Comparison of ENCODE assay signal across 14 cellular contexts in genomic region chr3:122619040-122619439, GRCh38. TPM values are rescaled to one million over a fixed set of nuclear protein-coding genes. Genes with fewer than 3 reads are reported as not detected.
DNase-seq lines count a peak whose midpoint lies in the region; ATAC-seq and TF ChIP-seq lines count a peak whose summit lies in the region.
"Had no signal": no experiment of that assay in that cellular context is flagged by ENCODE, and none has a peak within 500 bp of the region (broad histone marks: within the 10 kb centered on the region; RNA-seq: fewer than 3 reads in every experiment).

No MANE protein-coding gene starts in this region.

- H3K27ac Mint-ChIP-seq in stimulated activated naive B cell treated with anti-CD40 and anti-IgM and Interleukin-4, amounts not matched to agents 10 μg/mL and 1 μg/mL and 100 μg/mL, for 72 hours, result peak overlapping the region; percentile 42

- no peaks in the 10 kb centered on the region for H3K27me3 Mint-ChIP-seq in stimulated activated naive B cell treated with anti-CD40 and anti-IgM and Interleukin-4, amounts not matched to agents 10 μg/mL and 1 μg/mL and 100 μg/mL, for 72 hours

- TF ChIP-seq CTCF in fibroblast of mammary gland (conservative IDR thresholded peaks at IDR 0.05; ENCODE audit: control insufficient read depth, insufficient read depth, low read depth, low read length), result no peak

- H3K36me3 Mint-ChIP-seq in stimulated activated naive B cell treated with anti-CD40 and anti-IgM and Interleukin-4, amounts not matched to agents 10 μg/mL and 1 μg/mL and 100 μg/mL, for 72 hours, result peaks cover 40 to 71% of the 10 kb centered on the region in 2 donors

- intact Hi-C loops in cardiac septum (cut with DNase I), result no loop called here

- ATAC-seq in stimulated activated naive B cell treated with anti-CD40 and anti-IgM and Interleukin-4, amounts not matched to agents 10 μg/mL and 1 μg/mL and 100 μg/mL, for 72 hours (replicated peaks), result peak; percentile 19 to 26

- H3K4me3 ChIP-seq in fibroblast of mammary gland (ENCODE audit: control insufficient read depth, low read depth, low read length), result no peak overlapping the region

- no peak overlapping the region for H3K4me3 Mint-ChIP-seq in stimulated activated naive B cell treated with anti-CD40 and anti-IgM and Interleukin-4, amounts not matched to agents 10 μg/mL and 1 μg/mL and 100 μg/mL, for 72 hours

- peaks cover 0 to 5% of the 10 kb centered on the region in 2 donors for H3K9me3 Mint-ChIP-seq in stimulated activated naive B cell treated with anti-CD40 and anti-IgM and Interleukin-4, amounts not matched to agents 10 μg/mL and 1 μg/mL and 100 μg/mL, for 72 hours

- peaks cover 51 to 91% of the 10 kb centered on the region in 2 donors for H3K4me1 Mint-ChIP-seq in stimulated activated naive B cell treated with anti-CD40 and anti-IgM and Interleukin-4, amounts not matched to agents 10 μg/mL and 1 μg/mL and 100 μg/mL, for 72 hours

- peak; percentile 39 for DNase-seq in NOMO-1 treated with DMSO at 0.1 percent for 48 hours (lab: John Stamatoyannopoulos, UW; ENCODE audit: unreplicated experiment)
- DNase-seq in NOMO-1 treated with dmso at 0.1 percent for 144 hours (lab: John Stamatoyannopoulos, UW; ENCODE audit: unreplicated experiment), result no peak
- DNase-seq in LHCN-M2 (ENCODE audit: low read depth), result peak; percentile 65
- peak; percentile 37 for DNase-seq in fibroblast of mammary gland (ENCODE audit: low read depth)
- no peak for DNase-seq in stimulated activated naive B cell treated with anti-CD40 and anti-IgM and Interleukin-4, amounts not matched to agents 10 μg/mL and 1 μg/mL and 100 μg/mL, for 72 hours
- no peak for DNase-seq in cardiac septum (ENCODE audit: low spot score)
- no peak for DNase-seq in NCI-H446 treated with DMSO at 0.1 percent for 48 hours (lab: John Stamatoyannopoulos, UW)
- no peak for DNase-seq in NCI-H1417 treated with DMSO at 0.1 percent for 48 hours (lab: John Stamatoyannopoulos, UW)
- DNase-seq: Caco-2, NCI-H1048, NCI-H2107, NCI-H345, NCI-H69, SHP77 treated with DMSO at 0.1 percent for 48 hours had no signal

RNA-seq across cellular contexts. Expression of gene PARP15, which starts 41.6 kb away (rescaled TPM):
- not detected in 2 replicates for total RNA-seq in LHCN-M2 (2014; rRNA removed)
- not detected for polyA plus RNA-seq in LHCN-M2 (2012)
- 0.67 TPM for total RNA-seq in cardiac septum

RNA-seq across cellular contexts. Expression of gene DTX3L, which starts 54.9 kb away (rescaled TPM):
- total RNA-seq in LHCN-M2 (2014; rRNA removed), result 13.2 and 24.9 TPM in 2 replicates
- 4.9 TPM for polyA plus RNA-seq in LHCN-M2 (2012)
- 14.3 TPM for total RNA-seq in cardiac septum

RNA-seq across cellular contexts. Expression of gene PARP9, which starts 54.9 kb away (rescaled TPM):
- total RNA-seq in LHCN-M2 (2014; rRNA removed) (9.0 and 21.3 TPM in 2 replicates), cardiac septum (15.0 TPM)
- 3.5 TPM for polyA plus RNA-seq in LHCN-M2 (2012)

Comparison
In these comparisons a context has a peak if more than half of its experiments do, and no peak if none do; other contexts are left out.
1. DNase-seq: peak in NOMO-1 treated with DMSO at 0.1 percent for 48 hours (single experiment), LHCN-M2 (single experiment) and fibroblast of mammary gland (single experiment); none in NOMO-1 treated with dmso at 0.1 percent for 144 hours (single experiment), stimulated activated naive B cell treated with anti-CD40 and anti-IgM and Interleukin-4, amounts not matched to agents 10 μg/mL and 1 μg/mL and 100 μg/mL, for 72 hours (single experiment), cardiac septum (single experiment), NCI-H446 treated with DMSO at 0.1 percent for 48 hours (single experiment) and NCI-H1417 treated with DMSO at 0.1 percent for 48 hours (single experiment).